23 cellular contexts compared by ENCODE assay signal in genomic region chr7:140235114-140235513, GRCh38.
"Had no signal": no experiment of that assay in that cellular context is flagged by ENCODE, and none has a peak within 500 bp of the region (broad histone marks: within the 10 kb centered on the region; RNA-seq: fewer than 3 reads in every experiment).

No MANE protein-coding gene starts in this region.

- H3K27me3 ChIP-seq: pancreas, right lobe of liver, suprapubic skin, vagina had no signal

- H3K36me3 Mint-ChIP-seq: natural killer cell; stimulated activated naive B cell treated with anti-CD40 and anti-IgM and Interleukin-4, amounts not matched to agents 10 μg/mL and 1 μg/mL and 100 μg/mL, for 72 hours had no signal

- H3K27ac ChIP-seq: dorsolateral prefrontal cortex, gastrocnemius medialis, lower lobe of right lung, neutrophil, pancreas, right lobe of liver, suprapubic skin, vagina had no signal

- H3K9me3 ChIP-seq: gastrocnemius medialis, lower lobe of right lung, neutrophil, pancreas, right lobe of liver, suprapubic skin, vagina had no signal

- ATAC-seq: esophagus mucosa; gastrocnemius medialis; left ventricle myocardium superior; lower lobe of right lung; natural killer cell; pancreas; right lobe of liver; stimulated activated naive B cell treated with anti-CD40 and anti-IgM and Interleukin-4, amounts not matched to agents 10 μg/mL and 1 μg/mL and 100 μg/mL, for 72 hours; stimulated activated naive CD8-positive, alpha-beta T cell treated with anti-CD3 and anti-CD28 coated beads, Interleukin-15, amount 100 ng/mL, for 72 hours had no signal

- H3K27ac Mint-ChIP-seq: natural killer cell; progenitor cell of endocrine pancreas; stimulated activated naive B cell treated with anti-CD40 and anti-IgM and Interleukin-4, amounts not matched to agents 10 μg/mL and 1 μg/mL and 100 μg/mL, for 72 hours had no signal

- H3K9me3 Mint-ChIP-seq: natural killer cell; neural crest cell; stimulated activated naive B cell treated with anti-CD40 and anti-IgM and Interleukin-4, amounts not matched to agents 10 μg/mL and 1 μg/mL and 100 μg/mL, for 72 hours; stimulated activated naive CD8-positive, alpha-beta T cell treated with anti-CD3 and anti-CD28 coated beads, Interleukin-15, amount 100 ng/mL, for 72 hours had no signal

- DNase-seq: cortex of kidney; dorsolateral prefrontal cortex; effector CD4-positive, alpha-beta T cell; foreskin fibroblast; gastrocnemius medialis; head of caudate nucleus; left ventricle myocardium superior; lower lobe of right lung; natural killer cell; pancreas; right lobe of liver; small intestine; stimulated activated CD4-positive, alpha-beta T cell treated with anti-CD3 and anti-CD28 coated beads, Interleukin-15, amount 100 ng/mL, for 24 hours; stimulated activated CD4-positive, alpha-beta T cell treated with anti-CD3 and anti-CD28 coated beads, Interleukin-2, amount 100 ng/mL, for 48 hours; stimulated activated naive B cell treated with anti-CD40 and anti-IgM and Interleukin-4, amounts not matched to agents 10 μg/mL and 1 μg/mL and 100 μg/mL, for 72 hours; stimulated activated naive CD8-positive, alpha-beta T cell treated with anti-CD3 and anti-CD28 coated beads, Interleukin-15, amount 100 ng/mL, for 72 hours; trophoblast cell had no signal

- H3K27me3 Mint-ChIP-seq: stimulated activated naive CD8-positive, alpha-beta T cell treated with anti-CD3 and anti-CD28 coated beads, Interleukin-15, amount 100 ng/mL, for 72 hours had no signal

- H3K4me3 ChIP-seq: dorsolateral prefrontal cortex, gastrocnemius medialis, lower lobe of right lung, pancreas, right lobe of liver, suprapubic skin, vagina had no signal

- H3K4me1 ChIP-seq: pancreas had no signal

- H3K36me3 ChIP-seq: gastrocnemius medialis, lower lobe of right lung, neutrophil, pancreas, right lobe of liver, suprapubic skin, vagina had no signal

- H3K4me3 Mint-ChIP-seq: natural killer cell; neural crest cell; stimulated activated naive B cell treated with anti-CD40 and anti-IgM and Interleukin-4, amounts not matched to agents 10 μg/mL and 1 μg/mL and 100 μg/mL, for 72 hours; stimulated activated naive CD8-positive, alpha-beta T cell treated with anti-CD3 and anti-CD28 coated beads, Interleukin-15, amount 100 ng/mL, for 72 hours had no signal
